ENCODE assay signal across 17 cellular contexts in genomic region chr1:29690156-29690555, GRCh38.
DNase-seq lines count a peak whose midpoint lies in the region; ATAC-seq, FAIRE-seq and TF ChIP-seq lines count a peak whose summit lies in the region.
"Had no signal": no experiment of that assay in that cellular context is flagged by ENCODE, and none has a peak within 500 bp of the region (broad histone marks: within the 10 kb centered on the region; RNA-seq: fewer than 3 reads in every experiment).

No MANE protein-coding gene starts in this region.

- in situ Hi-C loops in HepG2 (cut with HindIII; ENCODE audit: extremely low pct_ligation_motif_present, low pct_unique_long_range_greater_than_20kb) = no loop called here

- no peak overlapping the region for H2AFZ ChIP-seq in HepG2 (ENCODE audit: low read length)

- H3K27ac ChIP-seq in right lobe of liver (no peak overlapping the region), HepG2 (ENCODE audit: extremely low read length, insufficient read depth, low read length) (no peak overlapping the region), RWPE2 (ENCODE audit: poor library complexity, severe bottlenecking) (no peak overlapping the region), upper lobe of right lung (no peak overlapping the region)
- H3K27ac ChIP-seq: SJSA1 had no signal

- H3K9me3 Mint-ChIP-seq in T-cell = peaks cover 0 to 6% (median 4%) of the 10 kb centered on the region in 3 donors
- H3K9me3 Mint-ChIP-seq: HFFc6 had no signal

- H3K4me1 Mint-ChIP-seq in T-cell = peaks cover 0 to 2% (median 0%) of the 10 kb centered on the region in 3 donors

- no peak overlapping the region for H3K4me3 Mint-ChIP-seq in T-cell
- H3K4me3 Mint-ChIP-seq: HFFc6 had no signal

- H3K9me3 ChIP-seq in right lobe of liver (no peaks in the 10 kb centered on the region), HepG2 (ENCODE audit: low read length) (no peaks in the 10 kb centered on the region), RWPE2 (ENCODE audit: severe bottlenecking) (no peaks in the 10 kb centered on the region), upper lobe of right lung (no peaks in the 10 kb centered on the region)
- H3K9me3 ChIP-seq: SJSA1 had no signal

- POLR2A ChIA-PET in HepG2 (lab: Yijun Ruan, JAX) (no interaction called here), T-cell (lab: Charles Lee) (no interaction called here)

- H3K36me3 Mint-ChIP-seq in T-cell = no peaks in the 10 kb centered on the region

- H3K4me3 ChIP-seq in right lobe of liver = no peak overlapping the region
- no peak overlapping the region for H3K4me3 ChIP-seq in HepG2 (replicated peaks in 1 of 3; ENCODE audit: insufficient read depth in 1 of 3, low read depth in 2 of 3, low read length in 3 of 3)
- no peak overlapping the region for H3K4me3 ChIP-seq in RWPE2 (ENCODE audit: severe bottlenecking)
- H3K4me3 ChIP-seq in upper lobe of right lung = no peak overlapping the region
- H3K4me3 ChIP-seq: K562, SJSA1 had no signal

- TF ChIP-seq RAD21 in HepG2 (CRISPR knock-in tag; IDR thresholded peaks at IDR 0.05) = no peak

- H3K79me2 ChIP-seq in HepG2 (ENCODE audit: insufficient read depth, low read length) = no peaks in the 10 kb centered on the region

- no peaks in the 10 kb centered on the region for H3K4me1 ChIP-seq in right lobe of liver
- no peaks in the 10 kb centered on the region for H3K4me1 ChIP-seq in HepG2 (ENCODE audit: insufficient read depth, low read length)
- H3K4me1 ChIP-seq in RWPE2 (ENCODE audit: insufficient read depth, poor library complexity, severe bottlenecking) = peaks cover 13% of the 10 kb centered on the region
- H3K4me1 ChIP-seq in upper lobe of right lung = no peaks in the 10 kb centered on the region

- no peaks in the 10 kb centered on the region for H3K36me3 ChIP-seq in right lobe of liver
- no peaks in the 10 kb centered on the region for H3K36me3 ChIP-seq in HepG2 (replicated peaks in 1 of 2; ENCODE audit: control insufficient read depth in 1 of 2, insufficient read depth in 2 of 2, low read length in 2 of 2)
- H3K36me3 ChIP-seq in RWPE2 (ENCODE audit: low read depth) = no peaks in the 10 kb centered on the region
- no peaks in the 10 kb centered on the region for H3K36me3 ChIP-seq in upper lobe of right lung
- H3K36me3 ChIP-seq: SJSA1 had no signal

- H4K20me1 ChIP-seq in HepG2 (ENCODE audit: insufficient read depth, low read length) = no peaks in the 10 kb centered on the region

- FAIRE-seq in HepG2 (lab: Jason Lieb, UNC) = no peak
- FAIRE-seq: G401.6, H54, K562 had no signal

- DNase-seq in right lobe of liver (peak in 2 of 3 donors; percentile 30 to 35), HepG2 (ENCODE audit: low spot score) (no peak), RWPE2 (ENCODE audit: low spot score) (peak; percentile 37), mesenteric fat pad (ENCODE audit: low spot score) (peak; percentile 35), upper lobe of right lung (peak; percentile 34), T-cell (no peak)
- no peak for DNase-seq in stimulated activated CD4-positive, alpha-beta T cell treated with anti-CD3 and anti-CD28 coated beads, Interleukin-1b, Interleukin-23, amount 100 ng/mL, for 48 hours
- DNase-seq: DND-41, HFFc6, NCI-H1417 treated with DMSO at 0.1 percent for 48 hours, NCI-H187 treated with DMSO at 0.1 percent for 48 hours, NCI-H226, NCI-H524 had no signal

- TF ChIP-seq EP300 in HepG2 (IDR thresholded peaks at IDR 0.05; ENCODE audit: low read depth in 2 of 2, low read length in 2 of 2) (no peak), HepG2 (CRISPR knock-in tag; IDR thresholded peaks at IDR 0.05; ENCODE audit: borderline replicate concordance) (no peak)

- intact Hi-C loops in right lobe of liver (cut with DNase I) (no loop called here), HepG2 (cut with micrococcal nuclease; ENCODE audit: unreplicated experiment) (no loop called here), upper lobe of right lung (cut with DNase I) (no loop called here)

- H3K27me3 ChIP-seq in right lobe of liver = no peaks in the 10 kb centered on the region
- peaks cover 0 to 16% of the 10 kb centered on the region in 2 experiments; a peak in 1 of 5 replicates for H3K27me3 ChIP-seq in HepG2 (ENCODE audit: control insufficient read depth in 1 of 2, insufficient read depth in 2 of 2, low read length in 2 of 2)
- H3K27me3 ChIP-seq in RWPE2 (ENCODE audit: insufficient read depth, poor library complexity, severe bottlenecking) = no peaks in the 10 kb centered on the region
- H3K27me3 ChIP-seq in upper lobe of right lung = peaks cover 27% of the 10 kb centered on the region

- TF ChIP-seq CTCF in right lobe of liver (IDR thresholded peaks at IDR 0.05) (no peak), HepG2 (CRISPR knock-in tag; IDR thresholded peaks at IDR 0.05) (no peak), RWPE2 (IDR thresholded peaks at IDR 0.05; ENCODE audit: poor library complexity, severe bottlenecking) (no peak), upper lobe of right lung (IDR thresholded peaks at IDR 0.05) (no peak)

- H3K9ac ChIP-seq in HepG2 (ENCODE audit: insufficient read depth, low read depth, low read length) = no peak overlapping the region

- WGBS in right lobe of liver (ENCODE audit: insufficient coverage, low coverage, low lambda C conversion rate, missing lambda C conversion rate) = 51% methylated on average over 7 of the region's 9 CpGs
- 0% methylated on average over 6 of the region's 9 CpGs for WGBS in HepG2 (ENCODE audit: low lambda C conversion rate)

- H3K4me2 ChIP-seq in HepG2 (ENCODE audit: low read depth, low read length) = no peak overlapping the region

- CTCF ChIA-PET in HepG2 (lab: Yijun Ruan, JAX; ENCODE audit: low intra/inter-chr PET ratio, low total read pairs) = no interaction called here
- CTCF ChIA-PET in T-cell (lab: Charles Lee) = no interaction called here

- no TSS peak for BruUV-seq in HepG2 (replicated peaks; lab: Mats Ljungman, UMichigan)

- no peak for TF ChIP-seq POLR2A in right lobe of liver (IDR thresholded peaks at IDR 0.05)
- TF ChIP-seq POLR2A in HepG2 (IDR thresholded peaks at IDR 0.05; ENCODE audit: insufficient read depth in 1 of 2, low read depth in 2 of 2, low read length in 2 of 2) = no peak

- peaks cover 16 to 28% of the 10 kb centered on the region in 2 donors for H3K27me3 Mint-ChIP-seq in T-cell

- no peak overlapping the region for H3K27ac Mint-ChIP-seq in T-cell
- H3K27ac Mint-ChIP-seq: HFFc6 had no signal

- ATAC-seq in right lobe of liver (no peak), HepG2 (no peak), RWPE2 (ENCODE audit: low read depth) (no peak), upper lobe of right lung (no peak), T-cell (replicated peaks in 1 of 4) (no peak)
- ATAC-seq: K562 had no signal

TF ChIP-seq in HepG2, 621 proteins besides CTCF, POLR2A, EP300 and RAD21:
- TF ChIP-seq ZMAT3 (CRISPR knock-in tag; conservative IDR thresholded peaks at IDR 0.05) = no peak
- TF ChIP-seq TRIM24 (CRISPR knock-in tag; IDR thresholded peaks at IDR 0.05) = no peak
- no peak for TF ChIP-seq RORA (CRISPR knock-in tag; IDR thresholded peaks at IDR 0.05)
- TF ChIP-seq ZNF367 (CRISPR knock-in tag; IDR thresholded peaks at IDR 0.05; ENCODE audit: borderline replicate concordance) = no peak
- TF ChIP-seq, protein P1, sequence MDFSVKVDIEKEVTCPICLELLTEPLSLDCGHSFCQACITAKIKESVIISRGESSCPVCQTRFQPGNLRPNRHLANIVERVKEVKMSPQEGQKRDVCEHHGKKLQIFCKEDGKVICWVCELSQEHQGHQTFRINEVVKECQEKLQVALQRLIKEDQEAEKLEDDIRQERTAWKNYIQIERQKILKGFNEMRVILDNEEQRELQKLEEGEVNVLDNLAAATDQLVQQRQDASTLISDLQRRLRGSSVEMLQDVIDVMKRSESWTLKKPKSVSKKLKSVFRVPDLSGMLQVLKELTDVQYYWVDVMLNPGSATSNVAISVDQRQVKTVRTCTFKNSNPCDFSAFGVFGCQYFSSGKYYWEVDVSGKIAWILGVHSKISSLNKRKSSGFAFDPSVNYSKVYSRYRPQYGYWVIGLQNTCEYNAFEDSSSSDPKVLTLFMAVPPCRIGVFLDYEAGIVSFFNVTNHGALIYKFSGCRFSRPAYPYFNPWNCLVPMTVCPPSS (IDR thresholded peaks at IDR 0.05) = no peak
- no peak for TF ChIP-seq EED (CRISPR knock-in tag; IDR thresholded peaks at IDR 0.05)

Comparison
In these comparisons a context has a peak if more than half of its experiments do, and no peak if none do; other contexts are left out.
1. DNase-seq: peak in right lobe of liver (2 of 3), RWPE2 (single experiment), mesenteric fat pad (single experiment) and upper lobe of right lung (single experiment); none in HepG2 (single experiment), stimulated activated CD4-positive, alpha-beta T cell treated with anti-CD3 and anti-CD28 coated beads, Interleukin-1b, Interleukin-23, amount 100 ng/mL, for 48 hours (single experiment) and T-cell (0 of 34).